In the genomic region with DNA sequence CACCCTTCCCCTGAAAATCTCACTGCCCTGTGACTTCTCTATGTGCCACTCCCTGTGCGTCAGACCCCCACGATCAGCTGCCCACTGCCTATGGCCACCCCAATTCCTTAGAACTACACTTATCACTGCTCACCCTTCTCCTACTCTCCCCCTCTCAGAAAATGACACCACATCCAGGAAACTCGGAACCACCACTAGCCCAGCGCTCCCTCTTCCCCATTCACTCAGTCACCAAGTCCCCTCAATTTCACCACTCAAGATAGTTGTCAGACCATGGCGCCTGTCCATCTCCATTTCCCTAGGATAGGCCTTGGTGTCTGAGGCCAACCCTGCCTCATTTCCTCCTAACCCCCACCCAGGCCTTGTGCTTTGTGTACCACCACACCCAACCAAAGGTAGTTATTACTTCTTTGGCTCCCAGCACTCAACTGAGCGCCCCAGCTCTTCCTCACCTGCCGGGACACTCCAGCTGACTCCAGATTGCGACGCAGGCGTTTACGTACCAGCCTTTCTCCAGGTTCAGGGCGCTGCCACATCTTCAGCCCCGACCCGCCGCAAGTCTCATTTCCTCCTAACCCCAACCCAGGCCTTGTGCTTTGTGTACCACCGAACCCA, we compare ENCODE assay signal across 8 cellular contexts. TPM values are rescaled to one million over a fixed set of nuclear protein-coding genes. Genes with fewer than 3 reads are reported as not detected.
DNase-seq lines count a peak whose midpoint lies in the region; ATAC-seq, FAIRE-seq and TF ChIP-seq lines count a peak whose summit lies in the region.
"Not testable (repeated sequence)": the region's sequence is repeated elsewhere in the genome, so short reads cannot be mapped to it uniquely, and the experiment has no call there.

No MANE protein-coding gene starts in this region.

- H3K27me3 Mint-ChIP-seq in Calu3 (ENCODE audit: unreplicated experiment); T-helper 2 cell treated with Interferon-gamma antibody and Interleukin-4, amounts not matched to agents 5 μg/mL and 100 μg/mL, for 36 hours (ENCODE audit: low read depth); naive thymus-derived CD8-positive, alpha-beta T cell: not testable (repeated sequence)

- not testable (repeated sequence) for TF ChIP-seq CTCF in Calu3 (IDR thresholded peaks at IDR 0.05; ENCODE audit: unreplicated experiment); breast epithelium (IDR thresholded peaks at IDR 0.05); heart right ventricle (IDR thresholded peaks at IDR 0.05)

- TF ChIP-seq POLR2A in breast epithelium (IDR thresholded peaks at IDR 0.05) = peak; percentile 45

- H3K27ac Mint-ChIP-seq in Calu3 (ENCODE audit: unreplicated experiment) = peak overlapping the region; percentile 78
- peak overlapping the region; percentile 97 for H3K27ac Mint-ChIP-seq in T-helper 2 cell treated with Interferon-gamma antibody and Interleukin-4, amounts not matched to agents 5 μg/mL and 100 μg/mL, for 36 hours
- peak overlapping the region; percentile 88 to 98 (median 96) for H3K27ac Mint-ChIP-seq in naive thymus-derived CD8-positive, alpha-beta T cell

- BruUV-seq in Calu3 (replicated peaks; lab: Mats Ljungman, UMichigan) = not testable (repeated sequence)

- H3K4me3 Mint-ChIP-seq in Calu3 (ENCODE audit: low read depth, unreplicated experiment) = peak overlapping the region; percentile 84
- H3K4me3 Mint-ChIP-seq in T-helper 2 cell treated with Interferon-gamma antibody and Interleukin-4, amounts not matched to agents 5 μg/mL and 100 μg/mL, for 36 hours = peak overlapping the region; percentile 98
- peak overlapping the region; percentile 93 to 99 (median 98) for H3K4me3 Mint-ChIP-seq in naive thymus-derived CD8-positive, alpha-beta T cell

- peaks cover 18% of the 10 kb centered on the region for H3K4me1 Mint-ChIP-seq in Calu3 (ENCODE audit: low read depth, unreplicated experiment)
- H3K4me1 Mint-ChIP-seq in T-helper 2 cell treated with Interferon-gamma antibody and Interleukin-4, amounts not matched to agents 5 μg/mL and 100 μg/mL, for 36 hours (ENCODE audit: low read depth) = peaks cover 36% of the 10 kb centered on the region
- peaks cover 22 to 32% (median 25%) of the 10 kb centered on the region in 4 donors for H3K4me1 Mint-ChIP-seq in naive thymus-derived CD8-positive, alpha-beta T cell

- not testable (repeated sequence) for DNase-seq in Calu3; HTR-8/SVneo (ENCODE audit: insufficient read length, low spot score); T-helper 2 cell treated with Interferon-gamma antibody and Interleukin-4, amounts not matched to agents 5 μg/mL and 100 μg/mL, for 36 hours (ENCODE audit: low spot score); breast epithelium (ENCODE audit: low spot score in 2 of 2); heart right ventricle; naive thymus-derived CD8-positive, alpha-beta T cell

- POLR2A ChIA-PET in naive thymus-derived CD8-positive, alpha-beta T cell (lab: Charles Lee) = interaction anchor here (0.6 to 2.1 kb wide), 3 partner anchors 17 to 1165 kb away, joined by 3 to 11 read pairs (median 4); a partner anchor contains a TSS

- ATAC-seq in GM21723 (IDR thresholded peaks at IDR 0.05; ENCODE audit: unreplicated experiment) (peak; percentile 23), heart right ventricle (peak in 7 of 8 donors; percentile 3 to 23 (median 7))
- ATAC-seq in naive thymus-derived CD8-positive, alpha-beta T cell = not testable (repeated sequence)

- not testable (repeated sequence) for H3K4me1 ChIP-seq in breast epithelium
- peaks cover 14 to 54% (median 47%) of the 10 kb centered on the region in 9 donors for H3K4me1 ChIP-seq in heart right ventricle

- H3K36me3 Mint-ChIP-seq in Calu3 (ENCODE audit: insufficient read depth, unreplicated experiment) = peaks cover 23% of the 10 kb centered on the region
- peaks cover 31% of the 10 kb centered on the region for H3K36me3 Mint-ChIP-seq in T-helper 2 cell treated with Interferon-gamma antibody and Interleukin-4, amounts not matched to agents 5 μg/mL and 100 μg/mL, for 36 hours (ENCODE audit: low read depth)
- not testable (repeated sequence) for H3K36me3 Mint-ChIP-seq in naive thymus-derived CD8-positive, alpha-beta T cell

- H3K9me3 Mint-ChIP-seq in Calu3 (ENCODE audit: low read depth, unreplicated experiment); T-helper 2 cell treated with Interferon-gamma antibody and Interleukin-4, amounts not matched to agents 5 μg/mL and 100 μg/mL, for 36 hours; naive thymus-derived CD8-positive, alpha-beta T cell: not testable (repeated sequence)

- FAIRE-seq in HTR-8/SVneo (lab: Jason Lieb, UNC) = peak; percentile 54

- H3K4me3 ChIP-seq in breast epithelium (peak overlapping the region; percentile 72 to 97 (median 76)), heart right ventricle (peak overlapping the region; percentile 22 to 88 (median 80))

- CTCF ChIA-PET in Calu3 (lab: Charles Lee) = interaction anchor here (0.6 to 1.6 kb wide), 6 partner anchors 10 to 487 kb away, joined by 3 to 7 read pairs (median 4); a partner anchor contains a TSS

- H3K27me3 ChIP-seq in breast epithelium, heart right ventricle: not testable (repeated sequence)

- not testable (repeated sequence) for H3K36me3 ChIP-seq in breast epithelium
- H3K36me3 ChIP-seq in heart right ventricle = peaks cover 0 to 36% (median 8%) of the 10 kb centered on the region in 9 donors

- H3K9me3 ChIP-seq in breast epithelium, heart right ventricle: not testable (repeated sequence)

- intact Hi-C loops in Calu3 (cut with micrococcal nuclease; ENCODE audit: unreplicated experiment) = loop anchor here (2.0 kb wide), 1 partner anchor 20 kb away; no protein-coding TSS in a partner anchor
- intact Hi-C loops in breast epithelium (cut with DNase I; ENCODE audit: low total_unique reads) = not testable (repeated sequence)
- intact Hi-C loops in heart right ventricle (cut with DNase I) = loop anchor here in 7 of 10 donors (5.0 to 10.0 kb wide), 4 partner anchors 94 to 346 kb away; a partner anchor contains a TSS

- 8 to 10% methylated on average over 16 of the region's 16 CpGs for WGBS in heart right ventricle, 2 donors

- H3K27ac ChIP-seq in breast epithelium (peak overlapping the region; percentile 85 to 96), heart right ventricle (peak overlapping the region; percentile 53 to 94 (median 90)), temporal lobe (ENCODE audit: low read depth, low read length) (peak overlapping the region; percentile 89)

RNA-seq across cellular contexts. Expression of a gene that starts 0.6 kb away (rescaled TPM):
- total RNA-seq in Calu3 (2022) (42.0 and 43.3 TPM in 2 replicates), breast epithelium (10 to 100 TPM; 20.3 to 86.7 (median 27.2) TPM), heart right ventricle (10 to 100 TPM; 26.9 to 44.1 (median 38.6) TPM), temporal lobe (12.0 TPM)
- polyA plus RNA-seq in heart right ventricle = 10 to 100 TPM; 26.7 to 38.6 TPM
- 10 to 100 TPM; 14.5 to 16.1 TPM for total RNA-seq in naive thymus-derived CD8-positive, alpha-beta T cell
- 1 to 10 TPM; 2.4 to 3.8 (median 2.9) TPM for polyA plus RNA-seq in naive thymus-derived CD8-positive, alpha-beta T cell
